In the genomic region with DNA sequence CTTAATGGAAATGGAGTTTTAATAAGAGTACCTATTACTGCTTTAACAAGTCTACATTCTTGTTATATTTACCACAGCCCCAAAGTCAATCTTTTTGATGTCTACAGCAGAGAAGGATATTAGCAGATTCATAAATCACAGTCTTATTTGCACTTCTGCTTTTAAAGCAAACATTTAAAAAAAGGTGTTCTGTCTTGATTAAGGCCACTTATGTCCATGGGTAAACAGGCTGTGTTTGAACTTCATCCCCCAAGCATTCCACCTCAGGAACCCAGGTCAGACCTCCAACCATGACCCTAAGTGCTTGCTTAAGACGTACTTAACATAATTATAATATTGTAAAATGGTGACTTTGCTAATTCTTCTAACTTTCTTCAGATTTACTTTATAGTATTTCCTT, we compare ENCODE assay signal across 26 cellular contexts.
A peak's percentile ranks its signal among the peaks of the same experiment; 100 is the strongest.
DNase-seq lines count a peak whose midpoint lies in the region; ATAC-seq, FAIRE-seq and TF ChIP-seq lines count a peak whose summit lies in the region.
"Had no signal": no experiment of that assay in that cellular context is flagged by ENCODE, and none has a peak within 500 bp of the region (broad histone marks: within the 10 kb centered on the region; RNA-seq: fewer than 3 reads in every experiment).

No MANE protein-coding gene starts in this region.

- H3K27ac ChIP-seq in lung (ENCODE audit: low read depth in 1 of 2, low read length in 1 of 2) (no peak overlapping the region), thoracic aorta (peak overlapping the region; percentile 85 to 90)
- H3K27ac ChIP-seq in CD4-positive, alpha-beta T cell (ENCODE audit: low read depth, low read length) = no peak overlapping the region
- H3K27ac ChIP-seq: neutrophil, prostate gland had no signal

- H3K27me3 ChIP-seq in lung (ENCODE audit: control insufficient read depth, insufficient read depth) = no peaks in the 10 kb centered on the region
- no peaks in the 10 kb centered on the region for H3K27me3 ChIP-seq in thoracic aorta (replicated peaks; ENCODE audit: insufficient read depth)
- no peaks in the 10 kb centered on the region for H3K27me3 ChIP-seq in CD4-positive, alpha-beta T cell (ENCODE audit: control insufficient read depth, insufficient read depth, low read length)
- H3K27me3 ChIP-seq: neutrophil had no signal

- H3K27ac Mint-ChIP-seq in WTC11 = peak overlapping the region; percentile 32; the same call in 1 of the 2 replicates
- no peak overlapping the region for H3K27ac Mint-ChIP-seq in CD4-positive, alpha-beta T cell
- H3K27ac Mint-ChIP-seq: activated CD8-positive, alpha-beta T cell treated with anti-CD3 and anti-CD28 coated beads, Interleukin-2, amount 10 ng/mL, durations not matched to agents 7 days and 5 days; IgD-negative memory B cell had no signal

- H3K4me3 ChIP-seq in lung (no peak overlapping the region), thoracic aorta (no peak overlapping the region)
- H3K4me3 ChIP-seq: prostate gland, smooth muscle cell had no signal

- H3K4me3 Mint-ChIP-seq in WTC11 = no peak overlapping the region
- no peak overlapping the region for H3K4me3 Mint-ChIP-seq in CD4-positive, alpha-beta T cell
- H3K4me3 Mint-ChIP-seq: activated CD8-positive, alpha-beta T cell treated with anti-CD3 and anti-CD28 coated beads, Interleukin-2, amount 10 ng/mL, durations not matched to agents 7 days and 5 days; brain; IgD-negative memory B cell had no signal

- H3K4me1 ChIP-seq in lung (ENCODE audit: control insufficient read depth in 2 of 2, insufficient read depth in 2 of 2, low read length in 2 of 2) (peaks cover 4 to 23% of the 10 kb centered on the region in 2 donors), thoracic aorta (ENCODE audit: control insufficient read depth in 1 of 2, low read depth in 2 of 2) (peaks cover 33 to 66% of the 10 kb centered on the region in 2 donors)
- H3K4me1 ChIP-seq: prostate gland had no signal

- FAIRE-seq in H54 (lab: Jason Lieb, UNC) = peak; percentile 33
- FAIRE-seq: keratinocyte, TTC549 had no signal

- DNase-seq in H54 (ENCODE audit: insufficient read length, low spot score) (no peak), WTC11 (ENCODE audit: low spot score) (no peak), lung (ENCODE audit: low spot score) (peak; percentile 42), thoracic aorta (ENCODE audit: low spot score) (no peak), NCI-H2171 (lab: John Stamatoyannopoulos, UW) (no peak), amygdala (lab: John Stamatoyannopoulos, UW) (no peak)
- no peak for DNase-seq in CD4-positive, alpha-beta T cell
- DNase-seq: activated CD4-positive, CD25-positive, alpha-beta regulatory T cell treated with anti-CD3 and anti-CD28 coated beads, Interleukin-2, amount 50 U/mL, for 72 hours; activated CD8-positive, alpha-beta T cell treated with anti-CD3 and anti-CD28 coated beads, Interleukin-2, amount 10 ng/mL, durations not matched to agents 7 days and 5 days; activated effector memory CD4-positive, alpha-beta T cell treated with Interleukin-2 at 50 U/mL for 16 hours; activated T-cell treated with anti-CD3 and anti-CD28 coated beads for 4 hours; effector CD8-positive, alpha-beta T cell; foreskin melanocyte; mammary epithelial cell; NCI-H1092 treated with DMSO at 0.1 percent for 48 hours; NCI-H446; NK-92 treated with Interleukin-12 subunit alpha and Interleukin-12 subunit beta, amount 100 ng/mL, for 24 hours; T-helper 1 cell had no signal

- peaks cover 53% of the 10 kb centered on the region for H3K4me1 Mint-ChIP-seq in WTC11
- peaks cover 5% of the 10 kb centered on the region for H3K4me1 Mint-ChIP-seq in CD4-positive, alpha-beta T cell (ENCODE audit: low read depth)

- no peak for TF ChIP-seq POLR2A in H54 (IDR thresholded peaks at IDR 0.05; ENCODE audit: low read depth, low read length)

- no peaks in the 10 kb centered on the region for H3K9me3 Mint-ChIP-seq in WTC11
- H3K9me3 Mint-ChIP-seq in CD4-positive, alpha-beta T cell = no peaks in the 10 kb centered on the region
- H3K9me3 Mint-ChIP-seq: IgD-negative memory B cell had no signal

- ATAC-seq in WTC11 = no peak
- ATAC-seq in lung (ENCODE audit: insufficient read depth, low FRiP score) = peak; percentile 71
- no peak for ATAC-seq in thoracic aorta (ENCODE audit: insufficient number of reproducible peaks, low FRiP score, low read depth)
- ATAC-seq in CD4-positive, alpha-beta T cell (ENCODE audit: poor library complexity) = no peak
- ATAC-seq: activated CD8-positive, alpha-beta T cell treated with anti-CD3 and anti-CD28 coated beads, Interleukin-2, amount 10 ng/mL, durations not matched to agents 7 days and 5 days; Panc1 had no signal

- H3K36me3 Mint-ChIP-seq in WTC11 = no peaks in the 10 kb centered on the region
- H3K36me3 Mint-ChIP-seq in CD4-positive, alpha-beta T cell (ENCODE audit: low read depth) = peaks cover 12% of the 10 kb centered on the region
- H3K36me3 Mint-ChIP-seq: brain, IgD-negative memory B cell had no signal

- POLR2A ChIA-PET in WTC11 (lab: Charles Lee) = no interaction called here
- POLR2A ChIA-PET in CD4-positive, alpha-beta T cell (lab: Charles Lee) = no interaction called here

- CTCF ChIA-PET in WTC11 (lab: Charles Lee) = no interaction called here
- CTCF ChIA-PET in CD4-positive, alpha-beta T cell (lab: Charles Lee) = no interaction called here

- H3K27me3 Mint-ChIP-seq in WTC11 (ENCODE audit: low read depth) = no peaks in the 10 kb centered on the region
- no peaks in the 10 kb centered on the region for H3K27me3 Mint-ChIP-seq in CD4-positive, alpha-beta T cell
- H3K27me3 Mint-ChIP-seq: brain, IgD-negative memory B cell had no signal

- intact Hi-C loops in CD4-positive, alpha-beta T cell (cut with DNase I, micrococcal nuclease) = no loop called here

- H3K36me3 ChIP-seq in lung (ENCODE audit: control insufficient read depth in 2 of 2, insufficient read depth in 2 of 2, low read length in 2 of 2) = no peaks in the 10 kb centered on the region
- no peaks in the 10 kb centered on the region for H3K36me3 ChIP-seq in thoracic aorta
- H3K36me3 ChIP-seq: neutrophil, prostate gland had no signal

- WGBS in lung, 2 donors = 74 to 86% methylated on average over 1 of the region's 1 CpG

- no peak for TF ChIP-seq CTCF in WTC11 (IDR thresholded peaks at IDR 0.05)
- no peak for TF ChIP-seq CTCF in lung (IDR thresholded peaks at IDR 0.05; ENCODE audit: control extremely low read depth, extremely low read depth)
- TF ChIP-seq CTCF in thoracic aorta (IDR thresholded peaks at IDR 0.05) = no peak
- TF ChIP-seq CTCF in CD4-positive, alpha-beta T cell (IDR thresholded peaks at IDR 0.05) = no peak

- no peaks in the 10 kb centered on the region for H3K9me3 ChIP-seq in lung (ENCODE audit: control insufficient read depth in 2 of 2, insufficient read depth in 1 of 2, low read length in 1 of 2)
- no peaks in the 10 kb centered on the region for H3K9me3 ChIP-seq in thoracic aorta
- no peaks in the 10 kb centered on the region for H3K9me3 ChIP-seq in CD4-positive, alpha-beta T cell (ENCODE audit: control insufficient read depth, low read length)
- H3K9me3 ChIP-seq: neutrophil, prostate gland had no signal

TF ChIP-seq in WTC11, 78 proteins besides CTCF, POLR2A, EP300 and RAD21:
- TF ChIP-seq NFYB (CRISPR knock-in tag; conservative IDR thresholded peaks at IDR 0.05; ENCODE audit: low read depth) (no peak), ZNF425 (CRISPR knock-in tag; conservative IDR thresholded peaks at IDR 0.05) (no peak)

Comparison
In these comparisons a context has a peak if more than half of its experiments do, and no peak if none do; other contexts are left out.
1. H3K27ac ChIP-seq: peak in thoracic aorta (2 of 2); none in lung (0 of 2) and CD4-positive, alpha-beta T cell (single experiment).